ENCODE assay signal across 10 cellular contexts in the genomic region with DNA sequence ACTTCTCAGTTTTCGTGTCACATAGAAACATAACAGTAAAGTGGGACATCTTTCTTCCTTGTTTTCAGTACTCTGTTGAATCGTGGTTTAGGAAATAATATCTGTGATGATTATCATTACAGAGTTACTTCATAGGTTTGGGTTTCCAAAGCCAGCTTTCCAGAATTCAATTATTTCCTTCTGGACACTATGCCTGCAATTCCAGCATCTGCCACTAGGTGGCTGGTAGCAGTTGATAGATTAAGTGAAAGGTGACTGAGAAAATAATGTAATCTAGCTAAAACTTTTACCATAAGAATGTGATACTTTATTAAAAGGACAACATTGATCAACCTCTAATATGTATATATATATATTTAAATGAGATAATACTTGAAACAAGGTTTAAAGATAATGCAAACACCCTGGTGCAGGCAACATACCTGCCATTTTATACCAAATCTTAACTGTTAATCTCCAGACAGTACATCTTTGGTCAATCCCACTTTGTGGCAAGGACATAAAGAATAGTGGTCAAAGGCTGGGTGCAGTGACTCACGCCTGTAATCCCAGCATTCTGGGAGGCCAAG.
A peak's percentile ranks its signal among the peaks of the same experiment; 100 is the strongest.
DNase-seq lines count a peak whose midpoint lies in the region; ATAC-seq, FAIRE-seq and TF ChIP-seq lines count a peak whose summit lies in the region.
"Had no signal": no experiment of that assay in that cellular context is flagged by ENCODE, and none has a peak within 500 bp of the region (broad histone marks: within the 10 kb centered on the region; RNA-seq: fewer than 3 reads in every experiment).

No MANE protein-coding gene starts in this region.

- H3K36me3 ChIP-seq in mammary epithelial cell (ENCODE audit: insufficient read depth, low read length) (peaks cover 14% of the 10 kb centered on the region), pancreas (no peaks in the 10 kb centered on the region)

- in situ Hi-C loops in mammary epithelial cell (cut with MboI; ENCODE audit: low sequenced_read_pairs in 2 of 2) = no loop called here

- H3K9me3 Mint-ChIP-seq in activated T-helper 2 cell treated with anti-CD3 and anti-CD28 coated beads, Interferon-gamma antibody, Interleukin-2, Interleukin-4, amounts not matched to agents 10 μg/mL and 5 μg/mL and 100 μg/mL, durations not matched to agents 14 hours and 24 hours and 36 hours = peaks cover 13% of the 10 kb centered on the region
- peaks cover 0 to 4% of the 10 kb centered on the region in 2 donors for H3K9me3 Mint-ChIP-seq in stimulated activated naive B cell treated with anti-CD40 and anti-IgM and Interleukin-4, amounts not matched to agents 10 μg/mL and 1 μg/mL and 100 μg/mL, for 72 hours
- H3K9me3 Mint-ChIP-seq: activated naive CD8-positive, alpha-beta T cell treated with anti-CD3 and anti-CD28 coated beads, Interleukin-2, amount 10 ng/mL, durations not matched to agents 7 days and 5 days had no signal

- ATAC-seq in pancreas (no peak), GM18861 (IDR thresholded peaks at IDR 0.05; ENCODE audit: unreplicated experiment) (no peak), GM18511 (IDR thresholded peaks at IDR 0.05; ENCODE audit: unreplicated experiment) (no peak)
- no peak for ATAC-seq in stimulated activated naive B cell treated with anti-CD40 and anti-IgM and Interleukin-4, amounts not matched to agents 10 μg/mL and 1 μg/mL and 100 μg/mL, for 72 hours (replicated peaks)

- H3K27me3 ChIP-seq in mammary epithelial cell (ENCODE audit: insufficient read depth, low read length) = no peaks in the 10 kb centered on the region
- H3K27me3 ChIP-seq in pancreas = no peaks in the 10 kb centered on the region

- H3K4me3 ChIP-seq in LNCaP clone FGC (ENCODE audit: low read depth, low read length) (no peak overlapping the region), mammary epithelial cell (replicated peaks in 1 of 3; ENCODE audit: insufficient read depth in 1 of 3, low read depth in 2 of 3, low read length in 3 of 3) (no peak overlapping the region), pancreas (no peak overlapping the region)

- no peak overlapping the region for H3K4me3 Mint-ChIP-seq in activated T-helper 2 cell treated with anti-CD3 and anti-CD28 coated beads, Interferon-gamma antibody, Interleukin-2, Interleukin-4, amounts not matched to agents 10 μg/mL and 5 μg/mL and 100 μg/mL, durations not matched to agents 14 hours and 24 hours and 36 hours (ENCODE audit: low read depth)
- H3K4me3 Mint-ChIP-seq in stimulated activated naive B cell treated with anti-CD40 and anti-IgM and Interleukin-4, amounts not matched to agents 10 μg/mL and 1 μg/mL and 100 μg/mL, for 72 hours = no peak overlapping the region
- H3K4me3 Mint-ChIP-seq: activated naive CD8-positive, alpha-beta T cell treated with anti-CD3 and anti-CD28 coated beads, Interleukin-2, amount 10 ng/mL, durations not matched to agents 7 days and 5 days had no signal

- intact Hi-C loops in mammary epithelial cell (cut with micrococcal nuclease) = no loop called here
- intact Hi-C loops in pancreas (cut with DNase I) = no loop called here
- intact Hi-C loops in activated T-helper 2 cell treated with anti-CD3 and anti-CD28 coated beads, Interferon-gamma antibody, Interleukin-2, Interleukin-4, amounts not matched to agents 10 μg/mL and 5 μg/mL and 100 μg/mL, durations not matched to agents 14 hours and 24 hours and 36 hours (cut with micrococcal nuclease) = no loop called here

- H3K27ac ChIP-seq in mammary epithelial cell (ENCODE audit: insufficient read depth, low read depth, low read length) (no peak overlapping the region), pancreas (no peak overlapping the region)

- peaks cover 33% of the 10 kb centered on the region for H3K4me1 Mint-ChIP-seq in activated T-helper 2 cell treated with anti-CD3 and anti-CD28 coated beads, Interferon-gamma antibody, Interleukin-2, Interleukin-4, amounts not matched to agents 10 μg/mL and 5 μg/mL and 100 μg/mL, durations not matched to agents 14 hours and 24 hours and 36 hours (ENCODE audit: low read depth)
- peaks cover 8 to 11% of the 10 kb centered on the region in 2 donors for H3K4me1 Mint-ChIP-seq in stimulated activated naive B cell treated with anti-CD40 and anti-IgM and Interleukin-4, amounts not matched to agents 10 μg/mL and 1 μg/mL and 100 μg/mL, for 72 hours

- H3K9me3 ChIP-seq in mammary epithelial cell (replicated peaks; ENCODE audit: insufficient read depth, low read length) = no peaks in the 10 kb centered on the region
- no peaks in the 10 kb centered on the region for H3K9me3 ChIP-seq in pancreas

- no peak for FAIRE-seq in pancreas (lab: Jason Lieb, UNC)

- H3K4me2 ChIP-seq in mammary epithelial cell (ENCODE audit: insufficient read depth, low read depth, low read length) = no peak overlapping the region

- BruUV-seq in mammary epithelial cell (replicated peaks; lab: Mats Ljungman, UMichigan) = no TSS peak

- TF ChIP-seq CTCF in LNCaP clone FGC (IDR thresholded peaks at IDR 0.05; ENCODE audit: control insufficient read depth, extremely low read depth, insufficient read depth) (peak; percentile 57), mammary epithelial cell (conservative IDR thresholded peaks at IDR 0.05 in 1 of 2, IDR thresholded peaks at IDR 0.05 in 1 of 2; ENCODE audit: extremely low read depth in 1 of 2, insufficient read depth in 1 of 2, low read depth in 1 of 2, low read length in 2 of 2) (peak; percentile 78 to 91), pancreas (IDR thresholded peaks at IDR 0.05) (peak; percentile 58 to 80 (median 61))

- CTCF ChIA-PET in mammary epithelial cell (lab: Charles Lee; ENCODE audit: low non-redundant PET) = interaction anchor here (1.1 kb wide), 1 partner anchor 38 kb away, joined by 11 read pairs; no protein-coding TSS in a partner anchor

- DNase-seq in ELR (ENCODE audit: low read depth) (peak; percentile 37), LNCaP clone FGC (ENCODE audit: low read depth) (no peak), mammary epithelial cell (no peak), pancreas (peak in 2 of 6 donors; percentile 35 to 69)
- no peak for DNase-seq in activated T-helper 2 cell treated with anti-CD3 and anti-CD28 coated beads, Interferon-gamma antibody, Interleukin-2, Interleukin-4, amounts not matched to agents 10 μg/mL and 5 μg/mL and 100 μg/mL, durations not matched to agents 14 hours and 24 hours and 36 hours (ENCODE audit: low spot score)
- DNase-seq in stimulated activated naive B cell treated with anti-CD40 and anti-IgM and Interleukin-4, amounts not matched to agents 10 μg/mL and 1 μg/mL and 100 μg/mL, for 72 hours = no peak
- DNase-seq: activated naive CD8-positive, alpha-beta T cell treated with anti-CD3 and anti-CD28 coated beads, Interleukin-2, amount 10 ng/mL, durations not matched to agents 7 days and 5 days; NCI-H345 had no signal

- H3K4me1 ChIP-seq in mammary epithelial cell (ENCODE audit: insufficient read depth, low read length) = peaks cover 41% of the 10 kb centered on the region
- no peaks in the 10 kb centered on the region for H3K4me1 ChIP-seq in pancreas

- H3K9ac ChIP-seq in mammary epithelial cell (ENCODE audit: insufficient read depth, low read length) = no peak overlapping the region

- dilution Hi-C loops in mammary epithelial cell (cut with HindIII; ENCODE audit: low sequenced_read_pairs) = no loop called here

- H4K20me1 ChIP-seq in mammary epithelial cell (ENCODE audit: insufficient read depth, low read length) = no peaks in the 10 kb centered on the region

- H3K79me2 ChIP-seq in mammary epithelial cell (ENCODE audit: insufficient read depth, low read length) = peaks cover 88% of the 10 kb centered on the region

- no peak overlapping the region for H3K27ac Mint-ChIP-seq in activated T-helper 2 cell treated with anti-CD3 and anti-CD28 coated beads, Interferon-gamma antibody, Interleukin-2, Interleukin-4, amounts not matched to agents 10 μg/mL and 5 μg/mL and 100 μg/mL, durations not matched to agents 14 hours and 24 hours and 36 hours
- no peak overlapping the region for H3K27ac Mint-ChIP-seq in stimulated activated naive B cell treated with anti-CD40 and anti-IgM and Interleukin-4, amounts not matched to agents 10 μg/mL and 1 μg/mL and 100 μg/mL, for 72 hours
- H3K27ac Mint-ChIP-seq: activated naive CD8-positive, alpha-beta T cell treated with anti-CD3 and anti-CD28 coated beads, Interleukin-2, amount 10 ng/mL, durations not matched to agents 7 days and 5 days had no signal

- H3K36me3 Mint-ChIP-seq in activated T-helper 2 cell treated with anti-CD3 and anti-CD28 coated beads, Interferon-gamma antibody, Interleukin-2, Interleukin-4, amounts not matched to agents 10 μg/mL and 5 μg/mL and 100 μg/mL, durations not matched to agents 14 hours and 24 hours and 36 hours (ENCODE audit: low read depth) = no peaks in the 10 kb centered on the region
- peaks cover 0 to 3% of the 10 kb centered on the region in 2 donors for H3K36me3 Mint-ChIP-seq in stimulated activated naive B cell treated with anti-CD40 and anti-IgM and Interleukin-4, amounts not matched to agents 10 μg/mL and 1 μg/mL and 100 μg/mL, for 72 hours
- H3K36me3 Mint-ChIP-seq: activated naive CD8-positive, alpha-beta T cell treated with anti-CD3 and anti-CD28 coated beads, Interleukin-2, amount 10 ng/mL, durations not matched to agents 7 days and 5 days had no signal

- peaks cover 11% of the 10 kb centered on the region for H3K27me3 Mint-ChIP-seq in activated T-helper 2 cell treated with anti-CD3 and anti-CD28 coated beads, Interferon-gamma antibody, Interleukin-2, Interleukin-4, amounts not matched to agents 10 μg/mL and 5 μg/mL and 100 μg/mL, durations not matched to agents 14 hours and 24 hours and 36 hours (ENCODE audit: low read depth)
- H3K27me3 Mint-ChIP-seq in stimulated activated naive B cell treated with anti-CD40 and anti-IgM and Interleukin-4, amounts not matched to agents 10 μg/mL and 1 μg/mL and 100 μg/mL, for 72 hours = peaks cover 14 to 21% of the 10 kb centered on the region in 2 donors

- no peak overlapping the region for H2AFZ ChIP-seq in mammary epithelial cell (ENCODE audit: low read depth, low read length)

- whole genome bisulfite sequencing in mammary epithelial cell (ENCODE audit: low coverage, missing lambda C conversion rate) = 77% methylated on average over 3 of the region's 3 CpGs
- 73 to 74% methylated on average over 3 of the region's 3 CpGs for WGBS in pancreas, 2 donors
